Comparison of ENCODE assay signal across 10 cellular contexts in the genomic region with DNA sequence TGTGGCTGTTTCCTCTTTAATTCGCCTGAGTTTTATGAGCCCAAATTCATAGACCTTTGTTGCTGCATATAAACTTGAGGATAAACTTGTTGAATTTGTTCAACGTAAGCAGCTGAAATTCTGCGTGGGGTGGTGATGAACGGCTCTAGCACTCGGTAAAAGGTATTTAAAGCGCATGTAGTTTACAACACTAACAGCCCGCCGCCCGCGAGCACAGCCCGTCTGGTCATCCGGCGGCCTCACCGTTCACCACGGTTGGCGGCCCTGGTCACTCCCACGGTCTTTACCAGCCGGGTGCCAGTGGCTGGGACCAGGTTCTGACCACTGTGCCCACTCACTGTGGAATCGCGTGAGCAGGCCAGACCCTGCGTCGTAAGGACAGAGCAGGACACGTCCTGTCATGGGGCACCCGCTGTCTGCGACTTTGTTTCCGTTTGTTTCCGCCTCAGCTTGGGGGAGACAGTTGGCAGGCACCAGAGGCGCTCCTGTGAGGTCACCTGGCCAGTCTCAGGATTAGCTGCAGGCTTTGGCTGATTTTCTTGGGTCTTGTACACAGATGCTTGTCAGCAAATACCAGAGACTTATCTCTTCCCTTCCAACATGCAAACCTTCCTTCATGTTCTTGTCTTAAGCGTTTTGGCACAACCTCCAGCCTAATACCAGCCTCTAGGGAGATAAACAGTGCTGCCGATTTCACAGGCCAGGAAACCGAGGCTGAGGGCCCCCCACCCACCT. TPM values are rescaled to one million over a fixed set of nuclear protein-coding genes. Genes with fewer than 3 reads are reported as not detected.
DNase-seq lines count a peak whose midpoint lies in the region; ATAC-seq and TF ChIP-seq lines count a peak whose summit lies in the region.
"Had no signal": no experiment of that assay in that cellular context is flagged by ENCODE, and none has a peak within 500 bp of the region (broad histone marks: within the 10 kb centered on the region; RNA-seq: fewer than 3 reads in every experiment).

No MANE protein-coding gene starts in this region.

- TF ChIP-seq CTCF in cardiac fibroblast (IDR thresholded peaks at IDR 0.05; ENCODE audit: low read depth, low read length) (no peak), gastrocnemius medialis (IDR thresholded peaks at IDR 0.05 in 4 of 5, conservative IDR thresholded peaks at IDR 0.05 in 1 of 5) (no peak), GM10266 (IDR thresholded peaks at IDR 0.05; ENCODE audit: control insufficient read depth, insufficient read depth, low read depth, missing control alignments) (no peak)

- intact Hi-C loops in gastrocnemius medialis (cut with DNase I; ENCODE audit: low total_unique reads): no loop called here

- H3K27me3 ChIP-seq in H7 (ENCODE audit: control insufficient read depth, insufficient read depth, low read length) (no peaks in the 10 kb centered on the region), gastrocnemius medialis (no peaks in the 10 kb centered on the region)

- H3K27ac ChIP-seq in gastrocnemius medialis: peak overlapping the region; percentile 14 to 76 (median 60)

- no peaks in the 10 kb centered on the region for H3K9me3 ChIP-seq in gastrocnemius medialis

- H3K4me3 ChIP-seq in H7 (ENCODE audit: insufficient read depth, low read depth, low read length) (no peak overlapping the region), cardiac fibroblast (replicated peaks in 1 of 2; ENCODE audit: low read depth in 2 of 2, low read length in 2 of 2) (no peak overlapping the region), gastrocnemius medialis (no peak overlapping the region)

- no peak for TF ChIP-seq POLR2A in gastrocnemius medialis (IDR thresholded peaks at IDR 0.05)

- H3K4me1 ChIP-seq in gastrocnemius medialis: peaks cover 37 to 44% of the 10 kb centered on the region in 2 donors

- H3K36me3 ChIP-seq in H7 (replicated peaks; ENCODE audit: control insufficient read depth, insufficient read depth, low read length) (peaks cover 11% of the 10 kb centered on the region), gastrocnemius medialis (peaks cover 0 to 28% of the 10 kb centered on the region in 2 donors)

- DNase-seq in H7 (peak; percentile 63), cardiac fibroblast (ENCODE audit: low read depth in 2 of 2) (peak; percentile 40 to 71), islet precursor cell (peak; percentile 45), gastrocnemius medialis (no peak), GM10266 (ENCODE audit: extremely low spot score) (no peak)
- no peak for DNase-seq in activated CD4-positive, CD25-positive, alpha-beta regulatory T cell treated with anti-CD3 and anti-CD28 coated beads, Interleukin-2, amount 50 U/mL, for 72 hours
- DNase-seq: NCI-H146 had no signal

- ATAC-seq in gastrocnemius medialis: peak; percentile 13 to 29
- no peak for ATAC-seq in GM21723 (IDR thresholded peaks at IDR 0.05; ENCODE audit: unreplicated experiment)
- no peak for ATAC-seq in GM19397 (IDR thresholded peaks at IDR 0.05; ENCODE audit: unreplicated experiment)
- ATAC-seq: HCT116 had no signal

- in situ Hi-C loops in gastrocnemius medialis (cut with MboI; ENCODE audit: low sequenced_read_pairs in 4 of 4): no loop called here

RNA-seq across cellular contexts. Expression of gene SPON2, which starts 36.8 kb away (rescaled TPM):
- 0.62 and 2.5 TPM in 2 replicates for total RNA-seq in H7 (2014; rRNA removed; shearing (Covaris generic))
- 1 to 10 TPM; 5.0 to 8.9 (median 5.2) TPM for total RNA-seq in gastrocnemius medialis

RNA-seq across cellular contexts. Expression of gene CTBP1, which starts 39.8 kb away (rescaled TPM):
- 267 and 360 TPM in 2 replicates for total RNA-seq in H7 (2014; rRNA removed; shearing (Covaris generic))
- 100 to 1,000 TPM; 126 to 224 (median 169) TPM for total RNA-seq in gastrocnemius medialis

Comparison
In these comparisons a context has a peak if more than half of its experiments do, and no peak if none do; other contexts are left out.
1. DNase-seq: peak in H7 (single experiment), cardiac fibroblast (2 of 2) and islet precursor cell (single experiment); none in gastrocnemius medialis (0 of 2), activated CD4-positive, CD25-positive, alpha-beta regulatory T cell treated with anti-CD3 and anti-CD28 coated beads, Interleukin-2, amount 50 U/mL, for 72 hours (single experiment) and GM10266 (single experiment).
2. ATAC-seq: peak in gastrocnemius medialis (2 of 2); none in GM21723 (single experiment) and GM19397 (single experiment).